ENCODE assay signal across 20 cellular contexts in genomic region chr6:36320475-36320874, GRCh38. TPM values are rescaled to one million over a fixed set of nuclear protein-coding genes. Genes with fewer than 3 reads are reported as not detected.
DNase-seq lines count a peak whose midpoint lies in the region; ATAC-seq lines count a peak whose summit lies in the region.
"Had no signal": no experiment of that assay in that cellular context is flagged by ENCODE, and none has a peak within 500 bp of the region (broad histone marks: within the 10 kb centered on the region; RNA-seq: fewer than 3 reads in every experiment).

No MANE protein-coding gene starts in this region.

- ATAC-seq in sciatic nerve (peak; percentile 91), GM21390 (IDR thresholded peaks at IDR 0.05; ENCODE audit: unreplicated experiment) (no peak), HG03108 (IDR thresholded peaks at IDR 0.05; ENCODE audit: unreplicated experiment) (no peak)
- ATAC-seq: gastroesophageal sphincter, psoas muscle had no signal

- intact Hi-C loops in sciatic nerve (cut with DNase I) = no loop called here

- DNase-seq in NCI-H1417 (lab: John Stamatoyannopoulos, UW) = peak in 2 of 3 experiments; percentile 7 to 75
- no peak for DNase-seq in NCI-H1417 treated with DMSO at 0.1 percent for 48 hours (lab: John Stamatoyannopoulos, UW)
- DNase-seq in NCI-H187 treated with DMSO at 0.1 percent for 48 hours (lab: John Stamatoyannopoulos, UW) = peak; percentile 55
- peak; percentile 22 for DNase-seq in amniotic epithelial cell (ENCODE audit: low read depth)
- DNase-seq in sciatic nerve (ENCODE audit: low spot score) = no peak
- DNase-seq in ecto neural progenitor cell (ENCODE audit: low spot score) = no peak
- DNase-seq: 8988T; activated CD4-positive, alpha-beta T cell treated with anti-CD3 and anti-CD28 coated beads, Interleukin-2, amount 10 ng/mL, durations not matched to agents 24 days and 14 days; activated naive CD4-positive, alpha-beta T cell treated with Interleukin-2 at 50 U/mL for 16 hours; cortex of kidney; GM23248; naive B cell; NCI-H2081 treated with DMSO at 0.1 percent for 48 hours; psoas muscle; stimulated activated naive CD4-positive, alpha-beta T cell treated with Interleukin-2 at 50 U/mL for 16 hours had no signal

RNA-seq across cellular contexts. Expression of gene BNIP5, which starts 16.2 kb away (rescaled TPM):
- not detected for total RNA-seq in sciatic nerve
- total RNA-seq: activated CD4-positive, alpha-beta T cell treated with anti-CD3 and anti-CD28 coated beads, Interleukin-2, amount 10 ng/mL, durations not matched to agents 24 days and 14 days; gastroesophageal sphincter; GM23248; liver; psoas muscle; ureter had no signal

RNA-seq across cellular contexts. Expression of gene PNPLA1, which starts 50.6 kb away (rescaled TPM):
- 0.22 TPM for total RNA-seq in sciatic nerve
- total RNA-seq: activated CD4-positive, alpha-beta T cell treated with anti-CD3 and anti-CD28 coated beads, Interleukin-2, amount 10 ng/mL, durations not matched to agents 24 days and 14 days; gastroesophageal sphincter; GM23248; psoas muscle had no signal

Comparison
In these comparisons a context has a peak if more than half of its experiments do, and no peak if none do; other contexts are left out.
1. DNase-seq: peak in NCI-H1417 (2 of 3), NCI-H187 treated with DMSO at 0.1 percent for 48 hours (single experiment) and amniotic epithelial cell (single experiment); none in NCI-H1417 treated with DMSO at 0.1 percent for 48 hours (single experiment), sciatic nerve (single experiment) and ecto neural progenitor cell (single experiment).